Comparison of ENCODE assay signal across 8 cellular contexts in the genomic region with DNA sequence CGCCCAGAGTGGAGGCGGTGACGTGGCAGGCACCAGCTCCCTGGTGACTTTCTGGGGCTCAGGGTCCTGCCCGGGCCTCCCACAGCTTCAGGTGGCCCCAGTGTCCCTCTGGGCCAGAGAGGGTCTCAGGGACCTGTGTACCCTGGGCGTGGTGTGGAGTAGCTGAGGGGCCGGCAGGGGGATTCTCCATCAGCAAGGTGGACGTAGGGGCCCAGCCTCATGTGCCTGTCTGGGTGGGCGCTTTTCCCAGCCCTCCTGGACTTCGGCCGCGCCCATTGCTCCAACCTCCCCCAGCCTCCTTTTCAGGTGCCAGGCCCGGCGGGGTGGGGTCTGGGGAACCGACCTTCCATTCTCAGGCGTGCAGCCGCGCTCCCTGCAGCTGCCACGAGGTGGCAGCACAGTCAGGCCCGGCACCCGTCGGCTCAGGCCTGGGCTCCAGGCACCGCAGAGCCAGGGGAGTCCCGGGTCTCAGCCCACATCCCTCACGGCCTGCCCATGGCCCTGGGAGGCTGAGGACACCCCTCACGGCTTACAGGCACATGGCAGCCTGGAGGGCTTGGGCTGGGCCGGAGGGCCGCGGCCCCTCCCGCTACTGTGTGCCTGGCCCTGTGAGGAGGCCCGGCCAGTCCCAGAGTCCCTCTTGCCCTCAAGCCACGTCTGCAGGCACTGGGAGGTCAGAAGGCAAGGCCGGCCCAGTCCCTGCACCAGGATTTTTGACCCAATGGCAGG. TPM values are rescaled to one million over a fixed set of nuclear protein-coding genes. Genes with fewer than 3 reads are reported as not detected.
DNase-seq lines count a peak whose midpoint lies in the region; ATAC-seq and TF ChIP-seq lines count a peak whose summit lies in the region.

No MANE protein-coding gene starts in this region.

- H3K36me3 ChIP-seq in lower lobe of right lung, result no peaks in the 10 kb centered on the region

- H3K4me3 ChIP-seq in dorsolateral prefrontal cortex, result no peak overlapping the region
- H3K4me3 ChIP-seq in lower lobe of right lung, result no peak overlapping the region

- no peaks in the 10 kb centered on the region for H3K9me3 ChIP-seq in lower lobe of right lung

- H3K4me1 ChIP-seq in lower lobe of right lung, result no peaks in the 10 kb centered on the region

- intact Hi-C loops in dorsolateral prefrontal cortex (cut with DNase I) (loop anchor here (5.0 kb wide), 1 partner anchor 314 kb away; no protein-coding TSS in a partner anchor), lower lobe of right lung (cut with DNase I) (no loop called here)

- DNase-seq in NCI-H2081 (lab: John Stamatoyannopoulos, UW) (peak; percentile 47 to 51), NCI-H2081 treated with DMSO at 0.1 percent for 48 hours (lab: John Stamatoyannopoulos, UW) (no peak), NCI-H146 treated with DMSO at 0.1 percent for 48 hours (lab: John Stamatoyannopoulos, UW; ENCODE audit: unreplicated experiment) (peak; percentile 17), dorsolateral prefrontal cortex (peak; percentile 35 to 76 (median 49)), lower lobe of right lung (peak; percentile 69)
- peak; percentile 65 for DNase-seq in activated CD4-positive, alpha-beta T cell treated with anti-CD3 and anti-CD28 coated beads, Interleukin-2, amount 50 U/mL, for 1 hour
- peak; percentile 9 for DNase-seq in stimulated activated CD8-positive, alpha-beta memory T cell treated with anti-CD3 and anti-CD28 coated beads, Interleukin-12 subunit alpha, Interleukin-12 subunit beta, amount 100 ng/mL, for 24 hours (ENCODE audit: extremely low read depth)

- TF ChIP-seq CTCF in dorsolateral prefrontal cortex (IDR thresholded peaks at IDR 0.05 in 54 of 56, conservative IDR thresholded peaks at IDR 0.05 in 2 of 56; ENCODE audit: low read depth in 1 of 56, partially characterized antibody in 56 of 56), result peak; percentile 64 to 95 (median 90)
- peak; percentile 94 for TF ChIP-seq CTCF in lower lobe of right lung (IDR thresholded peaks at IDR 0.05)

- H3K27me3 ChIP-seq in dorsolateral prefrontal cortex (peaks cover 0 to 24% (median 5%) of the 10 kb centered on the region in 45 donors), lower lobe of right lung (ENCODE audit: low read depth) (peaks cover 45% of the 10 kb centered on the region)

- H3K27ac ChIP-seq in dorsolateral prefrontal cortex, result no peak overlapping the region
- H3K27ac ChIP-seq in lower lobe of right lung, result no peak overlapping the region

- ATAC-seq in lower lobe of right lung (peak; percentile 83), GM21528 (IDR thresholded peaks at IDR 0.05; ENCODE audit: low FRiP score, unreplicated experiment) (no peak)

RNA-seq across cellular contexts. Expression of a gene that starts 19.9 kb away (rescaled TPM):
- total RNA-seq in dorsolateral prefrontal cortex (1 to 10 TPM in 8 of 120 experiments, under 1 TPM in 54, not detected in 58; 0.03 to 2.2 (median 0.22) TPM), lower lobe of right lung (57.5 TPM)

RNA-seq across cellular contexts. Expression of a gene that starts 45.2 kb away (rescaled TPM):
- total RNA-seq in dorsolateral prefrontal cortex, result under 1 TPM in 4 of 120 experiments, not detected in 116; 0.03 to 0.04 (median 0.04) TPM
- total RNA-seq in lower lobe of right lung, result 0.35 TPM

Comparison
In these comparisons a context has a peak if more than half of its experiments do, and no peak if none do; other contexts are left out.
1. RNA of a gene that starts 19.9 kb away (total RNA-seq): 57.5 TPM in lower lobe of right lung (single experiment); 0.03 to 2.2 TPM in dorsolateral prefrontal cortex; every median in the first group is over 10 times any median in the second.